ENCODE assay signal across 9 cellular contexts in the genomic region with DNA sequence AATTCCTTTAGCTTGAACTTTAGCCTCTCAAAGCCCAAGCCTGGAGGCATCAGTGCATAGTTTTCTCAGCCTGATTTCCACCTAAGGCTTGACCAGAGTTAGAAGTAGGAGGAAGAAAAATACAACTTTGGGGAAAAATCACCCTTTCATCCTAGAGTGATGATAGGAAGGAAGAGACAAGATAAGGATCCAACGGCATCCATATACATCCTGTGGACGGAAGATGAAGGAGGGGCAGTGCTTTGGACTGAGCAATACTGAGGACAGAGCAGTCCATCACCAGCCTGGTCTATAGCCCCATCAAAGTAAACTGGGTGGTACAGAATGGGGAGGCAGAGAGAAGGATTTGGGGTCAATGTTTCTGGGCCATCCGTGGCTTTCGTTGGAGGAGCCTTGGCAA.
"Had no signal": no experiment of that assay in that cellular context is flagged by ENCODE, and none has a peak within 500 bp of the region (broad histone marks: within the 10 kb centered on the region; RNA-seq: fewer than 3 reads in every experiment).

No MANE protein-coding gene starts in this region.

- DNase-seq: GM23248, GOT3, H7, HFFc6, IMR-90, KBM-7 had no signal

- H3K27ac Mint-ChIP-seq: HFFc6 had no signal

- H3K36me3 ChIP-seq: HAP-1 had no signal

- H3K4me3 ChIP-seq: GM23248, HAP-1 had no signal

- H3K27ac ChIP-seq: GM23248, KMS-11 had no signal

- ATAC-seq: HCT116 had no signal

- H3K4me3 Mint-ChIP-seq: HFFc6 had no signal

- H3K9me3 ChIP-seq: HAP-1 had no signal

- H3K4me1 ChIP-seq: HAP-1 had no signal
